8 cellular contexts compared by ENCODE assay signal in genomic region chr13:113835461-113836274, GRCh38. TPM values are rescaled to one million over a fixed set of nuclear protein-coding genes. Genes with fewer than 3 reads are reported as not detected.
DNase-seq lines count a peak whose midpoint lies in the region; ATAC-seq and TF ChIP-seq lines count a peak whose summit lies in the region.

No MANE protein-coding gene starts in this region.

- TF ChIP-seq POLR2A in thyroid gland (IDR thresholded peaks at IDR 0.05) = no peak

- intact Hi-C loops in thyroid gland (cut with DNase I) = no loop called here

- no peaks in the 10 kb centered on the region for H3K27me3 ChIP-seq in thyroid gland

- H3K36me3 ChIP-seq in thyroid gland = peaks cover 14 to 24% of the 10 kb centered on the region in 2 donors

- peaks cover 39 to 40% of the 10 kb centered on the region in 2 donors for H3K4me1 ChIP-seq in thyroid gland

- no peak overlapping the region for H3K27ac ChIP-seq in thyroid gland

- no peak for ATAC-seq in GM18520 (IDR thresholded peaks at IDR 0.05; ENCODE audit: unreplicated experiment)

- 88 to 92% methylated on average over 23 to 26 of the region's 37 CpGs for WGBS in thyroid gland, 2 donors

- H3K4me3 ChIP-seq in cardiac fibroblast (replicated peaks in 1 of 2; ENCODE audit: low read depth in 2 of 2, low read length in 2 of 2) (no peak overlapping the region), skeletal muscle cell (ENCODE audit: low read depth, low read length) (no peak overlapping the region), thyroid gland (replicated peaks in 1 of 3) (no peak overlapping the region)

- H3K9me3 ChIP-seq in thyroid gland = no peaks in the 10 kb centered on the region

- TF ChIP-seq CTCF in cardiac fibroblast (IDR thresholded peaks at IDR 0.05; ENCODE audit: low read depth, low read length) (no peak), thyroid gland (IDR thresholded peaks at IDR 0.05) (no peak)

- DNase-seq in SHP77 (lab: John Stamatoyannopoulos, UW) = peak; percentile 36 to 74
- no peak for DNase-seq in SHP77 treated with DMSO at 0.1 percent for 48 hours (lab: John Stamatoyannopoulos, UW)
- peak; percentile 99 for DNase-seq in NCI-H2171 treated with DMSO at 0.1 percent for 48 hours (lab: John Stamatoyannopoulos, UW)
- peak; percentile 33 to 57 for DNase-seq in cardiac fibroblast (ENCODE audit: low read depth in 2 of 2)
- DNase-seq in skeletal muscle cell (ENCODE audit: low read depth) = peak; percentile 65
- no peak for DNase-seq in thyroid gland
- DNase-seq in stimulated activated CD4-positive, alpha-beta T cell treated with anti-CD3 and anti-CD28 coated beads, Interleukin-2, amount 100 ng/mL, for 48 hours = no peak

RNA-seq across cellular contexts. Expression of gene GAS6, which starts 28.2 kb away (rescaled TPM):
- 100 to 1,000 TPM; 145 to 197 (median 173) TPM for total RNA-seq in thyroid gland

Comparison
In these comparisons a context has a peak if more than half of its experiments do, and no peak if none do; other contexts are left out.
1. DNase-seq: peak in SHP77 (2 of 2), NCI-H2171 treated with DMSO at 0.1 percent for 48 hours (single experiment), cardiac fibroblast (2 of 2) and skeletal muscle cell (single experiment); none in SHP77 treated with DMSO at 0.1 percent for 48 hours (single experiment), thyroid gland (0 of 2) and stimulated activated CD4-positive, alpha-beta T cell treated with anti-CD3 and anti-CD28 coated beads, Interleukin-2, amount 100 ng/mL, for 48 hours (0 of 2).